In the genomic region with DNA sequence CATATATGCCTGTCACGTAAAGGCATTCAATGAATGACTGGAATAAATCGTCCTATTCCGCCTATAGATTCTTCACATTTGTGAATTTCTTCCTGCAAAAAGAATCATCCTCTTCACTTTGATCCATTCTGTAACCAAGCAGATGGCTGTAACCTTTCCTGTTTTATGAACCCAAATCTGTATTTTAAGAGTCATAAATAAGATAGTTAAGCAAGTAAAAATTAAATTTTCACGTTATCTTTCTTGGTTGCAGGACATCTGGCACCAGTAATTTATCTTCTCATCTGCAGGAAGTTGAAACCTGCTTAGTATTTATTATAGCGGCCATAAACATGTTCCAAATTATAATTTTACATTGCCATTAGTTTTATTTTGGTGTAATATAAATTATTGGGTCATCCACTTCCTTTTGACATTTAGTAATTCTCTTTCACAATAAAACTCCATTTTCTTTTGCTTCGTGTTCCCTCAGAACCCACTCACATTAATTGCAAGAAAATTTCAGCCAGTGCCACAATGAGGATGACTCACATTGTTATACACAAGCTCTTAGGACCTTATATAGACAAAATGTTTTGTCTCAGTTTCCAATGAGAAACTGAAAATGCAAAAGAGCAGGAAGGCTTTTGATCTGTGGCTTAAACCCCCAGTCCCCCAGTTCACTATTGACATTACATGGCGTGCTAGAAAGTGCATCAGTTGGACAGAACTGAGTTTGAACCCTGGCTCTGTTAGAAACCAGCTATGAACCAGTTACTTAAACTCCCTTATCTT, we compare ENCODE assay signal across 10 cellular contexts. TPM values are rescaled to one million over a fixed set of nuclear protein-coding genes. Genes with fewer than 3 reads are reported as not detected.
DNase-seq lines count a peak whose midpoint lies in the region; ATAC-seq, FAIRE-seq and TF ChIP-seq lines count a peak whose summit lies in the region.
"Had no signal": no experiment of that assay in that cellular context is flagged by ENCODE, and none has a peak within 500 bp of the region (broad histone marks: within the 10 kb centered on the region; RNA-seq: fewer than 3 reads in every experiment).

No MANE protein-coding gene starts in this region.

- peak overlapping the region; percentile 38 for H3K4me3 Mint-ChIP-seq in T-helper 1 cell treated with Interleukin-12 subunit alpha and Interleukin-12 subunit beta and Interleukin-4 antibody, amounts not matched to agents 30 μg/mL and 1 μg/mL, for 36 hours

- no peaks in the 10 kb centered on the region for H3K79me2 ChIP-seq in fibroblast of lung (ENCODE audit: control insufficient read depth, insufficient read depth, low read length)
- H3K79me2 ChIP-seq: parathyroid adenoma had no signal

- H3K27ac ChIP-seq in fibroblast of lung (ENCODE audit: insufficient read depth, low read length) (peak overlapping the region; percentile 31), heart left ventricle (no peak overlapping the region), small intestine (ENCODE audit: low read depth in 1 of 2, low read length in 1 of 2) (peak overlapping the region in 1 of 2 donors; percentile 50)
- H3K27ac ChIP-seq: cardiac muscle cell, parathyroid adenoma had no signal

- TF ChIP-seq CTCF in AG09319 (IDR thresholded peaks at IDR 0.05; ENCODE audit: low read depth, low read length) (no peak), fibroblast of lung (conservative IDR thresholded peaks at IDR 0.05 in 1 of 2, IDR thresholded peaks at IDR 0.05 in 1 of 2; ENCODE audit: low read depth in 1 of 2, low read length in 2 of 2) (no peak), heart left ventricle (IDR thresholded peaks at IDR 0.05) (no peak)

- H2AFZ ChIP-seq in fibroblast of lung (ENCODE audit: low read length): peak overlapping the region; percentile 76
- H2AFZ ChIP-seq: parathyroid adenoma had no signal

- H3K27ac Mint-ChIP-seq in T-helper 1 cell treated with Interleukin-12 subunit alpha and Interleukin-12 subunit beta and Interleukin-4 antibody, amounts not matched to agents 30 μg/mL and 1 μg/mL, for 36 hours: peak overlapping the region; percentile 81

- no peak overlapping the region for H3K9ac ChIP-seq in fibroblast of lung (ENCODE audit: insufficient read depth, low read length)
- H3K9ac ChIP-seq: parathyroid adenoma had no signal

- ATAC-seq in GM18511 (IDR thresholded peaks at IDR 0.05; ENCODE audit: unreplicated experiment) (peak; percentile 59), heart left ventricle (no peak), HG02885 (IDR thresholded peaks at IDR 0.05; ENCODE audit: poor library complexity, unreplicated experiment) (no peak)

- H4K20me1 ChIP-seq in fibroblast of lung (ENCODE audit: control insufficient read depth, extremely low read depth, insufficient read depth, low read length): no peaks in the 10 kb centered on the region

- H3K4me2 ChIP-seq in fibroblast of lung (ENCODE audit: extremely low read depth, insufficient read depth, low read length): peak overlapping the region; percentile 63

- peaks cover 69% of the 10 kb centered on the region for H3K36me3 Mint-ChIP-seq in T-helper 1 cell treated with Interleukin-12 subunit alpha and Interleukin-12 subunit beta and Interleukin-4 antibody, amounts not matched to agents 30 μg/mL and 1 μg/mL, for 36 hours (ENCODE audit: low read depth)

- no peak for TF ChIP-seq POLR2A in heart left ventricle (IDR thresholded peaks at IDR 0.05)

- no peaks in the 10 kb centered on the region for H3K9me3 Mint-ChIP-seq in T-helper 1 cell treated with Interleukin-12 subunit alpha and Interleukin-12 subunit beta and Interleukin-4 antibody, amounts not matched to agents 30 μg/mL and 1 μg/mL, for 36 hours

- peaks cover 45% of the 10 kb centered on the region for H3K4me1 Mint-ChIP-seq in T-helper 1 cell treated with Interleukin-12 subunit alpha and Interleukin-12 subunit beta and Interleukin-4 antibody, amounts not matched to agents 30 μg/mL and 1 μg/mL, for 36 hours (ENCODE audit: low read depth)

- no peak overlapping the region for H3K4me3 ChIP-seq in fibroblast of lung (replicated peaks in 1 of 4; ENCODE audit: control extremely low read depth in 1 of 4, insufficient read depth in 1 of 4, low read depth in 3 of 4, low read length in 4 of 4)
- no peak overlapping the region for H3K4me3 ChIP-seq in heart left ventricle
- H3K4me3 ChIP-seq in small intestine (ENCODE audit: low read depth in 1 of 2, low read length in 2 of 2): no peak overlapping the region
- H3K4me3 ChIP-seq: cardiac muscle cell had no signal

- H3K4me1 ChIP-seq in fibroblast of lung (ENCODE audit: control insufficient read depth, extremely low read depth, insufficient read depth, low read length): peaks cover 2% of the 10 kb centered on the region
- peaks cover 0 to 1% (median 0%) of the 10 kb centered on the region in 12 donors for H3K4me1 ChIP-seq in heart left ventricle
- H3K4me1 ChIP-seq in small intestine (ENCODE audit: control insufficient read depth in 2 of 2, insufficient read depth in 1 of 2, low read depth in 1 of 2, low read length in 1 of 2): no peaks in the 10 kb centered on the region
- H3K4me1 ChIP-seq: parathyroid adenoma had no signal

- H3K27me3 ChIP-seq in fibroblast of lung (ENCODE audit: control insufficient read depth, insufficient read depth, low read length) (no peaks in the 10 kb centered on the region), heart left ventricle (no peaks in the 10 kb centered on the region), small intestine (ENCODE audit: control insufficient read depth in 2 of 2, insufficient read depth in 2 of 2, low read length in 2 of 2) (no peaks in the 10 kb centered on the region)
- H3K27me3 ChIP-seq: cardiac muscle cell had no signal

- H3K9me3 ChIP-seq in fibroblast of lung (ENCODE audit: control insufficient read depth, insufficient read depth, low read depth, low read length) (no peaks in the 10 kb centered on the region), heart left ventricle (no peaks in the 10 kb centered on the region), small intestine (ENCODE audit: control insufficient read depth, low read depth) (no peaks in the 10 kb centered on the region)

- 67 to 79% (median 77%) methylated on average over 7 of the region's 7 CpGs for WGBS in heart left ventricle, 4 donors
- WGBS in small intestine, 3 donors: 57% methylated on average over 7 of the region's 7 CpGs

- H3K36me3 ChIP-seq in fibroblast of lung (ENCODE audit: control insufficient read depth, insufficient read depth, low read length) (no peaks in the 10 kb centered on the region), heart left ventricle (no peaks in the 10 kb centered on the region), small intestine (ENCODE audit: control insufficient read depth in 2 of 2, insufficient read depth in 2 of 2, low read length in 2 of 2) (no peaks in the 10 kb centered on the region)
- H3K36me3 ChIP-seq: cardiac muscle cell had no signal

- DNase-seq in AG09319 (ENCODE audit: extremely low read depth, low read depth) (peak; percentile 86), fibroblast of lung (ENCODE audit: low read depth in 2 of 2) (peak; percentile 84 to 95), heart left ventricle (no peak), small intestine (no peak), G401 (ENCODE audit: low spot score) (no peak)

- FAIRE-seq in small intestine (lab: Jason Lieb, UNC): no peak

- in situ Hi-C loops in G401 (cut with HindIII; ENCODE audit: low sequenced_read_pairs): no loop called here

- intact Hi-C loops in heart left ventricle (cut with DNase I): no loop called here

- no peaks in the 10 kb centered on the region for H3K27me3 Mint-ChIP-seq in T-helper 1 cell treated with Interleukin-12 subunit alpha and Interleukin-12 subunit beta and Interleukin-4 antibody, amounts not matched to agents 30 μg/mL and 1 μg/mL, for 36 hours (ENCODE audit: low read depth)

RNA-seq across cellular contexts. Expression of gene TMEM156, which starts 51.1 kb away (rescaled TPM):
- total RNA-seq in fibroblast of lung (0.17 and 0.26 TPM in 2 replicates), heart left ventricle (1 to 10 TPM in 1 of 9 donors, under 1 TPM in 1, not detected in 7; 0.14 to 2.3 TPM)
- polyA plus RNA-seq in fibroblast of lung (0.05 and 0.06 TPM in 2 replicates), heart left ventricle (under 1 TPM in 1 of 2 donors, not detected in 1; 0.06 TPM), small intestine (1 to 10 TPM in 2 of 3 donors, not detected in 1; 1.4 to 2.2 TPM)
- 0.06 TPM in 1 of 2 replicates, not detected in the other for polyA plus RNA-seq in fibroblast of lung (2012)
- polyA minus RNA-seq in fibroblast of lung (ENCODE audit: low replicate concordance): not detected in 2 replicates
- total RNA-seq in G401 (2014; rRNA removed; shearing (Covaris generic)): 0.07 TPM in 1 of 2 replicates, not detected in the other
- total RNA-seq: cardiac muscle cell had no signal
- polyA plus RNA-seq: cardiac muscle cell had no signal

Comparison
In these comparisons a context has a peak if more than half of its experiments do, and no peak if none do; other contexts are left out.
1. DNase-seq: peak in AG09319 (single experiment) and fibroblast of lung (2 of 2); none in heart left ventricle (0 of 5), small intestine (single experiment) and G401 (single experiment).